In genomic region chr2:184031402-184032147, GRCh38 we compare ENCODE assay signal across 15 cellular contexts.
DNase-seq lines count a peak whose midpoint lies in the region; ATAC-seq and TF ChIP-seq lines count a peak whose summit lies in the region.
"Had no signal": no experiment of that assay in that cellular context is flagged by ENCODE, and none has a peak within 500 bp of the region (broad histone marks: within the 10 kb centered on the region; RNA-seq: fewer than 3 reads in every experiment).

No MANE protein-coding gene starts in this region.

- ATAC-seq in HG03025 (IDR thresholded peaks at IDR 0.05; ENCODE audit: low FRiP score, unreplicated experiment): peak; percentile 59
- ATAC-seq: foreskin keratinocyte, Right ventricle myocardium inferior had no signal

- H3K9me3 Mint-ChIP-seq in progenitor cell of endocrine pancreas (ENCODE audit: low read depth) (no peaks in the 10 kb centered on the region), chondrocyte (ENCODE audit: low read depth) (no peaks in the 10 kb centered on the region), glutamatergic neuron (ENCODE audit: unreplicated experiment) (no peaks in the 10 kb centered on the region)
- H3K9me3 Mint-ChIP-seq: CD4-positive, alpha-beta T cell had no signal

- TF ChIP-seq CTCF in progenitor cell of endocrine pancreas (IDR thresholded peaks at IDR 0.05; ENCODE audit: unreplicated experiment) (no peak), chondrocyte (IDR thresholded peaks at IDR 0.05) (no peak), glutamatergic neuron (IDR thresholded peaks at IDR 0.05; ENCODE audit: partially characterized antibody, unreplicated experiment) (no peak)

- DNase-seq in NCI-H2171 treated with DMSO at 0.1 percent for 48 hours (lab: John Stamatoyannopoulos, UW) (peak; percentile 14), NCI-H2171 (lab: John Stamatoyannopoulos, UW) (no peak), astrocyte of the hippocampus (ENCODE audit: low read depth, low spot score) (peak; percentile 9), progenitor cell of endocrine pancreas (ENCODE audit: low spot score, unreplicated experiment) (no peak), chondrocyte (ENCODE audit: low spot score) (no peak), glutamatergic neuron (no peak), HPDE6-E6E7 (ENCODE audit: extremely low spot score) (no peak)
- DNase-seq: 8988T; activated naive CD4-positive, alpha-beta T cell treated with Interleukin-2 at 50 U/mL for 16 hours; CD4-positive, alpha-beta T cell; foreskin keratinocyte; Karpas-422; NCI-H1436 had no signal

- peak overlapping the region; percentile 13 for H3K27ac Mint-ChIP-seq in progenitor cell of endocrine pancreas
- H3K27ac Mint-ChIP-seq in chondrocyte (ENCODE audit: unreplicated experiment): no peak overlapping the region
- no peak overlapping the region for H3K27ac Mint-ChIP-seq in glutamatergic neuron (ENCODE audit: unreplicated experiment)
- H3K27ac Mint-ChIP-seq: CD4-positive, alpha-beta T cell had no signal

- H3K4me3 Mint-ChIP-seq in progenitor cell of endocrine pancreas (ENCODE audit: low read depth) (no peak overlapping the region), chondrocyte (ENCODE audit: unreplicated experiment) (no peak overlapping the region), glutamatergic neuron (ENCODE audit: unreplicated experiment) (no peak overlapping the region)
- H3K4me3 Mint-ChIP-seq: CD4-positive, alpha-beta T cell had no signal

- H3K36me3 Mint-ChIP-seq in progenitor cell of endocrine pancreas (ENCODE audit: insufficient read depth) (no peaks in the 10 kb centered on the region), chondrocyte (ENCODE audit: low read depth) (no peaks in the 10 kb centered on the region), glutamatergic neuron (ENCODE audit: unreplicated experiment) (no peaks in the 10 kb centered on the region)

- H3K4me1 Mint-ChIP-seq in progenitor cell of endocrine pancreas (ENCODE audit: low read depth) (peaks cover 7% of the 10 kb centered on the region), chondrocyte (ENCODE audit: low read depth) (no peaks in the 10 kb centered on the region), glutamatergic neuron (ENCODE audit: low read depth, unreplicated experiment) (no peaks in the 10 kb centered on the region)

- H3K27me3 Mint-ChIP-seq in progenitor cell of endocrine pancreas (no peaks in the 10 kb centered on the region), chondrocyte (ENCODE audit: low read depth) (no peaks in the 10 kb centered on the region), glutamatergic neuron (ENCODE audit: unreplicated experiment) (no peaks in the 10 kb centered on the region)
- H3K27me3 Mint-ChIP-seq: CD4-positive, alpha-beta T cell had no signal

Comparison
In these comparisons a context has a peak if more than half of its experiments do, and no peak if none do; other contexts are left out.
1. DNase-seq: peak in NCI-H2171 treated with DMSO at 0.1 percent for 48 hours (single experiment) and astrocyte of the hippocampus (single experiment); none in NCI-H2171 (single experiment), progenitor cell of endocrine pancreas (single experiment), chondrocyte (single experiment), glutamatergic neuron (single experiment) and HPDE6-E6E7 (single experiment).